15 cellular contexts compared by ENCODE assay signal in the genomic region with DNA sequence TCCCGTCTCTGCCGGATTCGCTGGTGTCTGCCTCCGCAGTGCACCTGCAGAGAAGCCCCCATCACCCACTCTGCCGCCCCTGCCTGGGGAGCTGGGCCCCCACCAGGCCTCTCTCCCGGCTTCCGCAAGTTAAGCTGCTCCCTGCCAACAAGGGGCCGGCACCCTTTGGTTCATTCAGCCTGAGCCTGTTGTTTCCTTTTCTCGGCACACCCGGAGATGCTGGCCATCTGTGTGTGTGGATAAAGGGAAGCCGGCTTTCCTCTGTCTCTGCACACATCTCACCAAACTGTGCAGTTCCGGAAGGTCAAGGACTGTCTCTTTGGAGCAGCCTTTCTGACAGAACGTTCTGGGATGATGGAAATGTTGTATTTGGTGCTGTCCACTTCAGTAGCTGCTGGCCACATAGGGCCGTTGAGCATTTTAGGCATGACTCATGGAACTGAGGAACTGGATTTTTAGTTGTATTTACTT. TPM values are rescaled to one million over a fixed set of nuclear protein-coding genes. Genes with fewer than 3 reads are reported as not detected.
A peak's percentile ranks its signal among the peaks of the same experiment; 100 is the strongest.
DNase-seq lines count a peak whose midpoint lies in the region; ATAC-seq and TF ChIP-seq lines count a peak whose summit lies in the region.
"Had no signal": no experiment of that assay in that cellular context is flagged by ENCODE, and none has a peak within 500 bp of the region (broad histone marks: within the 10 kb centered on the region; RNA-seq: fewer than 3 reads in every experiment).

No MANE protein-coding gene starts in this region.

- H3K27ac ChIP-seq in angular gyrus (ENCODE audit: low read depth, low read length) (peak overlapping the region; percentile 24), upper lobe of left lung (peak overlapping the region in 3 of 4 donors; percentile 1 to 35 (median 29)), psoas muscle (no peak overlapping the region)
- H3K27ac ChIP-seq: gastrocnemius medialis had no signal

- TF ChIP-seq POLR2A in upper lobe of left lung (IDR thresholded peaks at IDR 0.05): no peak

- H3K27me3 ChIP-seq in upper lobe of left lung: no peaks in the 10 kb centered on the region
- no peaks in the 10 kb centered on the region for H3K27me3 ChIP-seq in psoas muscle (ENCODE audit: insufficient read depth in 3 of 3, low read length in 2 of 3)
- H3K27me3 ChIP-seq: gastrocnemius medialis had no signal

- ATAC-seq in Right ventricle myocardium inferior (no peak), left ventricle myocardium superior (no peak), upper lobe of left lung (ENCODE audit: low FRiP score in 2 of 2) (peak in 1 of 2 donors; percentile 27), HG03025 (IDR thresholded peaks at IDR 0.05; ENCODE audit: low FRiP score, unreplicated experiment) (no peak), psoas muscle (no peak)
- ATAC-seq: gastrocnemius medialis had no signal

- TF ChIP-seq EP300 in upper lobe of left lung (IDR thresholded peaks at IDR 0.05): no peak

- WGBS in upper lobe of left lung, 2 donors: 58 to 59% methylated on average over 11 to 14 of the region's 14 CpGs
- 71 to 75% (median 75%) methylated on average over 14 of the region's 14 CpGs for WGBS in psoas muscle, 3 donors

- TF ChIP-seq CTCF in upper lobe of left lung (IDR thresholded peaks at IDR 0.05): no peak
- no peak for TF ChIP-seq CTCF in psoas muscle (IDR thresholded peaks at IDR 0.05)

- intact Hi-C loops in Right ventricle myocardium inferior (cut with DNase I) (no loop called here), left ventricle myocardium superior (cut with micrococcal nuclease) (no loop called here), psoas muscle (cut with DNase I) (no loop called here)

- H3K4me1 ChIP-seq in upper lobe of left lung: peaks cover 9 to 35% (median 20%) of the 10 kb centered on the region in 4 donors
- peaks cover 25% of the 10 kb centered on the region for H3K4me1 ChIP-seq in psoas muscle

- H3K36me3 ChIP-seq in upper lobe of left lung (peaks cover 0 to 4% (median 2%) of the 10 kb centered on the region in 4 donors), psoas muscle (ENCODE audit: insufficient read depth in 1 of 2, low read depth in 1 of 2) (no peaks in the 10 kb centered on the region)
- H3K36me3 ChIP-seq: gastrocnemius medialis had no signal

- DNase-seq in Right ventricle myocardium inferior (ENCODE audit: missing footprints): peak; percentile 9
- DNase-seq in left ventricle myocardium superior: no peak
- DNase-seq in hepatic stellate cell (ENCODE audit: low spot score): peak; percentile 41
- DNase-seq in upper lobe of left lung: peak in 1 of 2 donors; percentile 36
- no peak for DNase-seq in psoas muscle
- no peak for DNase-seq in COLO668 (lab: John Stamatoyannopoulos, UW; ENCODE audit: unreplicated experiment)
- DNase-seq: activated CD4-positive, alpha-beta T cell treated with anti-CD3 and anti-CD28 coated beads, Interleukin-2, amount 50 U/mL, for 48 hours; activated naive CD4-positive, alpha-beta T cell; DMS 273 treated with DMSO at 0.1 percent for 48 hours; gastrocnemius medialis; GOT3; kidney glomerular epithelial cell; NCI-H2227 treated with DMSO at 0.1 percent for 48 hours had no signal

- H3K4me3 ChIP-seq in upper lobe of left lung (no peak overlapping the region), psoas muscle (no peak overlapping the region)
- H3K4me3 ChIP-seq: gastrocnemius medialis had no signal

- no peaks in the 10 kb centered on the region for H3K9me3 ChIP-seq in upper lobe of left lung
- no peaks in the 10 kb centered on the region for H3K9me3 ChIP-seq in psoas muscle
- H3K9me3 ChIP-seq: gastrocnemius medialis had no signal

RNA-seq across cellular contexts. Expression of a gene that starts 6.8 kb away (rescaled TPM):
- total RNA-seq in Right ventricle myocardium inferior (66.4 TPM), left ventricle myocardium superior (80.3 TPM), upper lobe of left lung (100 to 1,000 TPM in 2 of 6 donors, 10 to 100 TPM in 4; 46.4 to 505 (median 71.9) TPM), psoas muscle (10 to 100 TPM; 22.6 to 31.6 (median 24.9) TPM)
- polyA plus RNA-seq in psoas muscle: 10 to 100 TPM; 11.7 to 17.0 (median 13.4) TPM

RNA-seq across cellular contexts. Expression of a gene that starts 34.7 kb away (rescaled TPM):
- 41.5 TPM for total RNA-seq in Right ventricle myocardium inferior
- total RNA-seq in left ventricle myocardium superior: 41.6 TPM
- total RNA-seq in upper lobe of left lung: 10 to 100 TPM; 15.8 to 60.5 (median 38.3) TPM
- 10 to 100 TPM; 21.4 to 30.6 (median 25.1) TPM for total RNA-seq in psoas muscle
- 10 to 100 TPM; 14.4 to 27.7 (median 14.6) TPM for polyA plus RNA-seq in psoas muscle

RNA-seq across cellular contexts. Expression of a gene that starts 58.5 kb away (rescaled TPM):
- total RNA-seq in Right ventricle myocardium inferior: 33.9 TPM
- 38.3 TPM for total RNA-seq in left ventricle myocardium superior
- 100 to 1,000 TPM in 2 of 6 donors, 10 to 100 TPM in 4; 57.8 to 155 (median 78.9) TPM for total RNA-seq in upper lobe of left lung
- total RNA-seq in psoas muscle: 10 to 100 TPM in 3 of 4 donors, 1 to 10 TPM in 1; 9.9 to 23.8 (median 13.8) TPM
- polyA plus RNA-seq in psoas muscle: 10 to 100 TPM; 18.8 to 27.1 (median 22.4) TPM

RNA-seq across cellular contexts. Expression of a gene that starts 59.8 kb away (rescaled TPM):
- total RNA-seq in Right ventricle myocardium inferior (8.2 TPM), left ventricle myocardium superior (8.1 TPM), upper lobe of left lung (10 to 100 TPM; 10.8 to 87.0 (median 21.5) TPM), psoas muscle (10 to 100 TPM in 1 of 4 donors, 1 to 10 TPM in 3; 4.3 to 11.3 (median 5.9) TPM)
- polyA plus RNA-seq in psoas muscle: 1 to 10 TPM; 2.6 to 5.2 (median 4.5) TPM

Comparison
In these comparisons a context has a peak if more than half of its experiments do, and no peak if none do; other contexts are left out.
1. DNase-seq: peak in Right ventricle myocardium inferior (single experiment) and hepatic stellate cell (single experiment); none in left ventricle myocardium superior (single experiment), psoas muscle (0 of 2) and COLO668 (single experiment).